ENCODE assay signal across 8 cellular contexts in genomic region chr6:25992413-25993037, GRCh38. TPM values are rescaled to one million over a fixed set of nuclear protein-coding genes. Genes with fewer than 3 reads are reported as not detected.
DNase-seq lines count a peak whose midpoint lies in the region; ATAC-seq and TF ChIP-seq lines count a peak whose summit lies in the region.

No MANE protein-coding gene starts in this region.

- H3K36me3 ChIP-seq in duodenal mucosa (ENCODE audit: control insufficient read depth in 1 of 2, insufficient read depth in 2 of 2, low read length in 2 of 2) (no peaks in the 10 kb centered on the region), lower lobe of right lung (peaks cover 14% of the 10 kb centered on the region)

- H3K4me1 Mint-ChIP-seq in CD4-positive, alpha-beta T cell (ENCODE audit: low read depth): peaks cover 37% of the 10 kb centered on the region
- H3K4me1 Mint-ChIP-seq in activated CD4-positive, alpha-beta memory T cell treated with anti-CD3 and anti-CD28 coated beads for 36 hours (ENCODE audit: low read depth): peaks cover 18% of the 10 kb centered on the region

- H3K9me3 Mint-ChIP-seq in CD4-positive, alpha-beta T cell: no peaks in the 10 kb centered on the region
- H3K9me3 Mint-ChIP-seq in activated CD4-positive, alpha-beta memory T cell treated with anti-CD3 and anti-CD28 coated beads for 36 hours: no peaks in the 10 kb centered on the region

- peak overlapping the region; percentile 97 for H3K4me3 Mint-ChIP-seq in CD4-positive, alpha-beta T cell
- peak overlapping the region; percentile 96 for H3K4me3 Mint-ChIP-seq in activated CD4-positive, alpha-beta memory T cell treated with anti-CD3 and anti-CD28 coated beads for 36 hours

- peak; percentile 84 to 94 (median 90) for DNase-seq in CD4-positive, alpha-beta T cell
- DNase-seq in NCI-H748 (lab: John Stamatoyannopoulos, UW; ENCODE audit: unreplicated experiment) (peak; percentile 97), lower lobe of right lung (peak; percentile 96)
- DNase-seq in activated CD4-positive, alpha-beta memory T cell treated with anti-CD3 and anti-CD28 coated beads for 36 hours: peak; percentile 95
- peak; percentile 76 to 97 (median 82) for DNase-seq in stimulated activated CD4-positive, alpha-beta T cell treated with anti-CD3 and anti-CD28 coated beads, TNF-alpha, amount 100 ng/mL, for 1 hour (ENCODE audit: low read depth in 3 of 3, low spot score in 1 of 3)

- peak; percentile 100 for TF ChIP-seq CTCF in CD4-positive, alpha-beta T cell (IDR thresholded peaks at IDR 0.05)
- TF ChIP-seq CTCF in lower lobe of right lung (IDR thresholded peaks at IDR 0.05): peak; percentile 99

- peak overlapping the region; percentile 69 for H3K27ac ChIP-seq in CD4-positive, alpha-beta T cell (ENCODE audit: low read depth, low read length)
- H3K27ac ChIP-seq in duodenal mucosa (ENCODE audit: low read depth, low read length) (peak overlapping the region; percentile 93), lower lobe of right lung (peak overlapping the region; percentile 94)

- POLR2A ChIA-PET in CD4-positive, alpha-beta T cell (lab: Charles Lee): interaction anchor here (0.6 to 4.3 kb wide), 37 partner anchors 9 to 1880 kb away, joined by 3 to 103 read pairs (median 4); partner anchors contain the start of gene TRIM38
- POLR2A ChIA-PET in activated CD4-positive, alpha-beta memory T cell treated with anti-CD3 and anti-CD28 coated beads for 36 hours (lab: Charles Lee): interaction anchor here (0.7 to 3.9 kb wide), 14 partner anchors 10 to 224 kb away, joined by 3 to 25 read pairs (median 5); partner anchors contain the start of gene TRIM38

- peak; percentile 95 for ATAC-seq in CD4-positive, alpha-beta T cell (ENCODE audit: poor library complexity)
- ATAC-seq in GM19372 (IDR thresholded peaks at IDR 0.05; ENCODE audit: low read depth, unreplicated experiment) (peak; percentile 78), HG03521 (IDR thresholded peaks at IDR 0.05; ENCODE audit: unreplicated experiment) (peak; percentile 87), lower lobe of right lung (peak; percentile 99 to 100)

- no peaks in the 10 kb centered on the region for H3K27me3 ChIP-seq in CD4-positive, alpha-beta T cell (ENCODE audit: control insufficient read depth, insufficient read depth, low read length)
- H3K27me3 ChIP-seq in duodenal mucosa (ENCODE audit: control insufficient read depth in 1 of 2, insufficient read depth in 2 of 2, low read length in 2 of 2): no peaks in the 10 kb centered on the region
- H3K27me3 ChIP-seq in lower lobe of right lung (ENCODE audit: low read depth): no peaks in the 10 kb centered on the region

- peak overlapping the region; percentile 91 to 93 for H3K9ac ChIP-seq in duodenal mucosa (ENCODE audit: low read depth in 1 of 2, low read length in 2 of 2)

- no peaks in the 10 kb centered on the region for H3K27me3 Mint-ChIP-seq in CD4-positive, alpha-beta T cell
- no peaks in the 10 kb centered on the region for H3K27me3 Mint-ChIP-seq in activated CD4-positive, alpha-beta memory T cell treated with anti-CD3 and anti-CD28 coated beads for 36 hours

- intact Hi-C loops in CD4-positive, alpha-beta T cell (cut with DNase I, micrococcal nuclease): loop anchor here (1.0 to 10.0 kb wide), 5 partner anchors 28 to 272 kb away; a partner anchor contains a TSS
- intact Hi-C loops in activated CD4-positive, alpha-beta memory T cell treated with anti-CD3 and anti-CD28 coated beads for 36 hours (cut with micrococcal nuclease): loop anchor here (1.0 to 5.0 kb wide), 6 partner anchors 16 to 854 kb away; partner anchors contain the start of gene TRIM38
- intact Hi-C loops in lower lobe of right lung (cut with DNase I): no loop called here

- H3K4me1 ChIP-seq in duodenal mucosa (ENCODE audit: control insufficient read depth in 1 of 2, insufficient read depth in 2 of 2, low read length in 2 of 2) (peaks cover 0 to 6% of the 10 kb centered on the region in 2 donors), lower lobe of right lung (peaks cover 23% of the 10 kb centered on the region)

- peak overlapping the region; percentile 97 for H3K27ac Mint-ChIP-seq in CD4-positive, alpha-beta T cell
- peak overlapping the region; percentile 89 for H3K27ac Mint-ChIP-seq in activated CD4-positive, alpha-beta memory T cell treated with anti-CD3 and anti-CD28 coated beads for 36 hours

- no peaks in the 10 kb centered on the region for H3K9me3 ChIP-seq in CD4-positive, alpha-beta T cell (ENCODE audit: control insufficient read depth, low read length)
- H3K9me3 ChIP-seq in duodenal mucosa (ENCODE audit: control insufficient read depth in 1 of 2, low read length in 2 of 2): no peaks in the 10 kb centered on the region
- H3K9me3 ChIP-seq in lower lobe of right lung: no peaks in the 10 kb centered on the region

- peak overlapping the region; percentile 86 to 91 for H3K4me3 ChIP-seq in duodenal mucosa (ENCODE audit: low read depth in 1 of 2, low read length in 2 of 2)
- peak overlapping the region; percentile 65 for H3K4me3 ChIP-seq in lower lobe of right lung

- CTCF ChIA-PET in CD4-positive, alpha-beta T cell (lab: Charles Lee): interaction anchor here (0.6 to 2.8 kb wide), 41 partner anchors 11 to 1901 kb away, joined by 3 to 62 read pairs (median 5); partner anchors contain the start of genes HFE and TRIM38
- CTCF ChIA-PET in activated CD4-positive, alpha-beta memory T cell treated with anti-CD3 and anti-CD28 coated beads for 36 hours (lab: Charles Lee): interaction anchor here (0.5 to 4.3 kb wide), 41 partner anchors 11 to 426 kb away, joined by 3 to 76 read pairs (median 5); partner anchors contain the start of genes SLC17A3 and TRIM38

- peaks cover 18% of the 10 kb centered on the region for H3K36me3 Mint-ChIP-seq in CD4-positive, alpha-beta T cell (ENCODE audit: low read depth)
- H3K36me3 Mint-ChIP-seq in activated CD4-positive, alpha-beta memory T cell treated with anti-CD3 and anti-CD28 coated beads for 36 hours: peaks cover 7% of the 10 kb centered on the region

RNA-seq across cellular contexts. Expression of gene TRIM38, which starts 29.9 kb away (rescaled TPM):
- total RNA-seq in CD4-positive, alpha-beta T cell: 10 to 100 TPM; 17.0 to 17.5 TPM
- total RNA-seq in activated CD4-positive, alpha-beta memory T cell treated with anti-CD3 and anti-CD28 coated beads for 36 hours: 10 to 100 TPM; 29.5 to 30.8 TPM
- total RNA-seq in lower lobe of right lung: 23.0 TPM

Comparison
In these comparisons a context has a peak if more than half of its experiments do, and no peak if none do; other contexts are left out.
1. Peak in every context shown above with its lines: DNase-seq, ATAC-seq, H3K4me3 ChIP-seq and H3K27ac ChIP-seq.